ENCODE assay signal across 16 cellular contexts in the genomic region with DNA sequence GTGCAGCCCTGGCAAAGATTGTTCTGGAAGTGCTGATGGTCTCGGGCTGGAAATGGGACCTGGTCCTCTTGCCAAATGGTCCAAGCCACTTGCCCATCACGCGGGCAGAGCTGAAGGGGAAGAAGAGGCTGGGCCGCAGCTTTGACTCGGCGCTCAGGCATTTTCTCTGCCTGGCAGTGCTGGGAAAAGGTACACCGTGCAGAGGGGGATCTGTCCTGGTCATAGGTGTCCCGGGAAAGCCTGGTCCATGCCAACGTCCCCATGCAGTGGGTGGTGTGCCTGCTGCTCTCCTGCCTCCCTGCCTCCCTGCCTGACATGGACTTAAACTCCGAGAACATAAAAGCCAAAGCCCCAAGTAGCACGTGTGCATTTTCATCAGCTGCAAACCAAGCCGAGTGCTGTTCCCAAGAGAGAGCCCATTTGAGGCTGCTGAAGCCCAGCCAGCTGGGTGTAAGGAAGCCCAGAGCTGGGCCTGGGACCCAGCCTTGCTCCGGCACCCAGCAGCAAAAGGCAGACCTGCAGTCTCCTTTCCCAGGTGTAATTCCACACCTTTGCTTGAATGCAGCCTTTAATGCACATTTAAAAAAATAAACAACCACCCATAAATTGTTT.
DNase-seq lines count a peak whose midpoint lies in the region; ATAC-seq and TF ChIP-seq lines count a peak whose summit lies in the region.
"Had no signal": no experiment of that assay in that cellular context is flagged by ENCODE, and none has a peak within 500 bp of the region (broad histone marks: within the 10 kb centered on the region; RNA-seq: fewer than 3 reads in every experiment).

No MANE protein-coding gene starts in this region.

- peaks cover 3% of the 10 kb centered on the region for H3K9me3 Mint-ChIP-seq in type B pancreatic cell
- H3K9me3 Mint-ChIP-seq in naive thymus-derived CD4-positive, alpha-beta T cell, result peaks cover 0 to 5% (median 0%) of the 10 kb centered on the region in 11 donors

- H3K36me3 ChIP-seq in RWPE2 (ENCODE audit: low read depth), result no peaks in the 10 kb centered on the region
- no peaks in the 10 kb centered on the region for H3K36me3 ChIP-seq in naive thymus-derived CD4-positive, alpha-beta T cell (ENCODE audit: control insufficient read depth in 2 of 3, insufficient read depth in 3 of 3, low read length in 3 of 3)

- H3K9me3 ChIP-seq in RWPE2 (ENCODE audit: severe bottlenecking), result peaks cover 4% of the 10 kb centered on the region
- H3K9me3 ChIP-seq in naive thymus-derived CD4-positive, alpha-beta T cell (ENCODE audit: control insufficient read depth in 2 of 3, low read length in 3 of 3), result no peaks in the 10 kb centered on the region

- H3K27me3 ChIP-seq in RWPE2 (ENCODE audit: insufficient read depth, poor library complexity, severe bottlenecking), result no peaks in the 10 kb centered on the region
- H3K27me3 ChIP-seq in naive thymus-derived CD4-positive, alpha-beta T cell (ENCODE audit: control insufficient read depth in 2 of 2, insufficient read depth in 2 of 2, low read length in 2 of 2), result no peaks in the 10 kb centered on the region

- intact Hi-C loops in naive thymus-derived CD4-positive, alpha-beta T cell (cut with micrococcal nuclease), result no loop called here

- POLR2A ChIA-PET in naive thymus-derived CD4-positive, alpha-beta T cell (lab: Charles Lee), result no interaction called here

- no peaks in the 10 kb centered on the region for H3K36me3 Mint-ChIP-seq in type B pancreatic cell
- no peaks in the 10 kb centered on the region for H3K36me3 Mint-ChIP-seq in naive thymus-derived CD4-positive, alpha-beta T cell

- CTCF ChIA-PET in naive thymus-derived CD4-positive, alpha-beta T cell (lab: Charles Lee), result no interaction called here

- DNase-seq in NCI-H2171 treated with DMSO at 0.1 percent for 48 hours (lab: John Stamatoyannopoulos, UW), result peak; percentile 36
- no peak for DNase-seq in NCI-H2171 (lab: John Stamatoyannopoulos, UW)
- DNase-seq in NCI-H2107 (lab: John Stamatoyannopoulos, UW), result peak; percentile 45
- peak; percentile 18 for DNase-seq in RWPE2 (ENCODE audit: low spot score)
- DNase-seq in activated naive CD4-positive, alpha-beta T cell (lab: John Stamatoyannopoulos, UW), result no peak
- no peak for DNase-seq in type B pancreatic cell (ENCODE audit: extremely low spot score, unreplicated experiment)
- DNase-seq in C1 segment of cervical spinal cord (lab: John Stamatoyannopoulos, UW), result no peak
- no peak for DNase-seq in naive thymus-derived CD4-positive, alpha-beta T cell
- DNase-seq: 8988T; CD4-positive, alpha-beta T cell; DMS153; DMS79; GDM1; HCEC 1CT had no signal

- no peaks in the 10 kb centered on the region for H3K4me1 ChIP-seq in RWPE2 (ENCODE audit: insufficient read depth, poor library complexity, severe bottlenecking)
- H3K4me1 ChIP-seq in naive thymus-derived CD4-positive, alpha-beta T cell (ENCODE audit: control insufficient read depth in 2 of 2, insufficient read depth in 2 of 2, low read length in 2 of 2), result no peaks in the 10 kb centered on the region

- no peak for ATAC-seq in RWPE2 (ENCODE audit: low read depth)
- ATAC-seq in naive thymus-derived CD4-positive, alpha-beta T cell, result no peak
- ATAC-seq: GM23338 had no signal

- no peak overlapping the region for H3K27ac Mint-ChIP-seq in type B pancreatic cell
- no peak overlapping the region for H3K27ac Mint-ChIP-seq in naive thymus-derived CD4-positive, alpha-beta T cell
- H3K27ac Mint-ChIP-seq: CD4-positive, alpha-beta T cell; GM23338 had no signal

- TF ChIP-seq CTCF in RWPE2 (IDR thresholded peaks at IDR 0.05; ENCODE audit: poor library complexity, severe bottlenecking), result no peak
- TF ChIP-seq CTCF in type B pancreatic cell (conservative IDR thresholded peaks at IDR 0.05), result no peak

- no peak overlapping the region for H3K4me3 ChIP-seq in RWPE2 (ENCODE audit: severe bottlenecking)
- H3K4me3 ChIP-seq in naive thymus-derived CD4-positive, alpha-beta T cell (ENCODE audit: low read length), result no peak overlapping the region
- H3K4me3 ChIP-seq: GM23338 had no signal

- H3K4me3 Mint-ChIP-seq in type B pancreatic cell, result no peak overlapping the region
- no peak overlapping the region for H3K4me3 Mint-ChIP-seq in naive thymus-derived CD4-positive, alpha-beta T cell
- H3K4me3 Mint-ChIP-seq: CD4-positive, alpha-beta T cell; GM23338 had no signal

- H3K4me1 Mint-ChIP-seq in type B pancreatic cell (ENCODE audit: unreplicated experiment), result peaks cover 12% of the 10 kb centered on the region
- no peaks in the 10 kb centered on the region for H3K4me1 Mint-ChIP-seq in naive thymus-derived CD4-positive, alpha-beta T cell
- H3K4me1 Mint-ChIP-seq: GM23338 had no signal

- no peak overlapping the region for H3K27ac ChIP-seq in RWPE2 (ENCODE audit: poor library complexity, severe bottlenecking)
- no peak overlapping the region for H3K27ac ChIP-seq in naive thymus-derived CD4-positive, alpha-beta T cell (ENCODE audit: low read depth, low read length)
- H3K27ac ChIP-seq: C4-2B had no signal

- peaks cover 8% of the 10 kb centered on the region for H3K27me3 Mint-ChIP-seq in type B pancreatic cell
- H3K27me3 Mint-ChIP-seq in naive thymus-derived CD4-positive, alpha-beta T cell, result peaks cover 0 to 15% (median 9%) of the 10 kb centered on the region in 5 donors
- H3K27me3 Mint-ChIP-seq: CD4-positive, alpha-beta T cell had no signal

Comparison
In these comparisons a context has a peak if more than half of its experiments do, and no peak if none do; other contexts are left out.
1. DNase-seq: peak in NCI-H2171 treated with DMSO at 0.1 percent for 48 hours (single experiment), NCI-H2107 (single experiment) and RWPE2 (single experiment); none in NCI-H2171 (single experiment), activated naive CD4-positive, alpha-beta T cell (0 of 4), type B pancreatic cell (single experiment), C1 segment of cervical spinal cord (0 of 14) and naive thymus-derived CD4-positive, alpha-beta T cell (0 of 9).